Comparison of ENCODE assay signal across 8 cellular contexts in genomic region chr14:97462081-97462480, GRCh38.
"Had no signal": no experiment of that assay in that cellular context is flagged by ENCODE, and none has a peak within 500 bp of the region (broad histone marks: within the 10 kb centered on the region; RNA-seq: fewer than 3 reads in every experiment).

No MANE protein-coding gene starts in this region.

- H3K27ac Mint-ChIP-seq: HFFc6, IgD-negative memory B cell had no signal

- DNase-seq: GOT3, H7, HFFc6, KBM-7 had no signal

- H3K4me1 ChIP-seq: HAP-1 had no signal

- H3K36me3 ChIP-seq: HAP-1 had no signal

- FAIRE-seq: HTR-8/SVneo had no signal

- H3K4me3 ChIP-seq: HAP-1 had no signal

- H3K4me3 Mint-ChIP-seq: HFFc6, IgD-negative memory B cell had no signal

- H3K9me3 ChIP-seq: HAP-1 had no signal

- H3K36me3 Mint-ChIP-seq: IgD-negative memory B cell had no signal

- ATAC-seq: HCT116 had no signal
